ENCODE assay signal across 1 cellular context in genomic region chr2:55268288-55268906, GRCh38.
TF ChIP-seq lines count a peak whose summit lies in the region.

No MANE protein-coding gene starts in this region.

TF ChIP-seq in liver, 16 proteins besides CTCF, POLR2A, EP300 and RAD21 (continued from another document):
- TF ChIP-seq REST (IDR thresholded peaks at IDR 0.05) (no peak), FOXA1 (IDR thresholded peaks at IDR 0.05) (no peak), MAX (IDR thresholded peaks at IDR 0.05) (no peak)
